16 cellular contexts compared by ENCODE assay signal in genomic region chr7:75691793-75692543, GRCh38. TPM values are rescaled to one million over a fixed set of nuclear protein-coding genes. Genes with fewer than 3 reads are reported as not detected.
DNase-seq lines count a peak whose midpoint lies in the region; ATAC-seq and TF ChIP-seq lines count a peak whose summit lies in the region.
"Had no signal": no experiment of that assay in that cellular context is flagged by ENCODE, and none has a peak within 500 bp of the region (broad histone marks: within the 10 kb centered on the region; RNA-seq: fewer than 3 reads in every experiment).

No MANE protein-coding gene starts in this region.

- DNase-seq in DMS53 (lab: John Stamatoyannopoulos, UW) (peak; percentile 50), DMS53 treated with DMSO at 0.1 percent for 48 hours (lab: John Stamatoyannopoulos, UW; ENCODE audit: unreplicated experiment) (no peak), kidney tubule cell (ENCODE audit: low spot score) (peak; percentile 16), mucosa of descending colon (peak in 1 of 3 donors; percentile 18), DMS153 (lab: John Stamatoyannopoulos, UW) (no peak), NCI-H510A treated with DMSO at 0.1 percent for 48 hours (lab: John Stamatoyannopoulos, UW) (no peak), immature natural killer cell (no peak)
- no peak for DNase-seq in activated naive CD4-positive, alpha-beta T cell treated with anti-CD3 and anti-CD28 coated beads, Interleukin-2, amount 50 U/mL, for 16 hours
- DNase-seq: 8988T, HCEC 1CT, NCI-H1092 treated with DMSO at 0.1 percent for 48 hours, NCI-H187, NCI-H82, Peyer's patch, SHP77 had no signal

- peak; percentile 58 for ATAC-seq in mucosa of descending colon
- ATAC-seq: SK-N-SH treated with all-trans-retinoic acid at 6 μM for 48 hours had no signal

- H3K9me3 ChIP-seq in mucosa of descending colon = no peaks in the 10 kb centered on the region
- H3K9me3 ChIP-seq: Peyer's patch had no signal

- intact Hi-C loops in mucosa of descending colon (cut with DNase I, micrococcal nuclease) = no loop called here

- no peak overlapping the region for H3K27ac Mint-ChIP-seq in immature natural killer cell

- no peaks in the 10 kb centered on the region for H3K9me3 Mint-ChIP-seq in immature natural killer cell

- H3K36me3 ChIP-seq in mucosa of descending colon (ENCODE audit: low read depth) = no peaks in the 10 kb centered on the region
- H3K36me3 ChIP-seq: Peyer's patch had no signal

- no peak overlapping the region for H3K4me3 ChIP-seq in mucosa of descending colon
- H3K4me3 ChIP-seq: Peyer's patch had no signal

- TF ChIP-seq CTCF in mucosa of descending colon (IDR thresholded peaks at IDR 0.05) = no peak

- H3K27me3 Mint-ChIP-seq in immature natural killer cell (ENCODE audit: low read depth in 3 of 3) = peaks cover 0 to 2% (median 2%) of the 10 kb centered on the region in 3 donors

- peaks cover 8 to 19% (median 8%) of the 10 kb centered on the region in 3 donors for H3K36me3 Mint-ChIP-seq in immature natural killer cell

- H3K4me3 Mint-ChIP-seq in immature natural killer cell = no peak overlapping the region

- H3K4me1 ChIP-seq in mucosa of descending colon (ENCODE audit: low read depth) = no peaks in the 10 kb centered on the region

- peaks cover 17 to 34% of the 10 kb centered on the region in 2 donors for H3K4me1 Mint-ChIP-seq in immature natural killer cell

RNA-seq across cellular contexts. Expression of gene HIP1, which starts 46.8 kb away (rescaled TPM):
- 10 to 100 TPM in 1 of 3 donors, 1 to 10 TPM in 2; 5.7 to 14.2 (median 6.7) TPM for total RNA-seq in mucosa of descending colon
- 10 to 100 TPM in 1 of 3 donors, 1 to 10 TPM in 2; 3.9 to 13.3 (median 5.9) TPM for polyA plus RNA-seq in immature natural killer cell

Comparison
In these comparisons a context has a peak if more than half of its experiments do, and no peak if none do; other contexts are left out.
1. DNase-seq: peak in DMS53 (single experiment) and kidney tubule cell (single experiment); none in DMS53 treated with DMSO at 0.1 percent for 48 hours (single experiment), activated naive CD4-positive, alpha-beta T cell treated with anti-CD3 and anti-CD28 coated beads, Interleukin-2, amount 50 U/mL, for 16 hours (single experiment), DMS153 (single experiment), NCI-H510A treated with DMSO at 0.1 percent for 48 hours (single experiment) and immature natural killer cell (0 of 3).